ENCODE assay signal across 25 cellular contexts in genomic region chr7:153638821-153639435, GRCh38.
"Had no signal": no experiment of that assay in that cellular context is flagged by ENCODE, and none has a peak within 500 bp of the region (broad histone marks: within the 10 kb centered on the region; RNA-seq: fewer than 3 reads in every experiment).

No MANE protein-coding gene starts in this region.

- DNase-seq: activated CD4-positive, alpha-beta T cell treated with anti-CD3 and anti-CD28 coated beads for 4 hours; activated CD4-positive, alpha-beta T cell treated with anti-CD3 and anti-CD28 coated beads, Interleukin-2, amount 50 U/mL, for 4 hours; activated CD8-positive, alpha-beta memory T cell treated with anti-CD3 and anti-CD28 coated beads, Interleukin-2, amount 10 ng/mL, durations not matched to agents 7 days and 5 days; activated effector memory CD4-positive, alpha-beta T cell treated with anti-CD3 and anti-CD28 coated beads, Interleukin-2, amount 50 U/mL, for 16 hours; activated naive CD4-positive, alpha-beta T cell treated with Interleukin-2 at 50 U/mL for 16 hours; activated naive CD8-positive, alpha-beta T cell treated with anti-CD3 and anti-CD28 coated beads, Interleukin-2, amount 50 U/mL, for 24 hours; activated T-cell treated with anti-CD3 and anti-CD28 coated beads, Interleukin-2, amount 50 U/mL, for 24 hours; amniotic stem cell; MG63; MV-4-11; NCI-H1092 treated with DMSO at 0.1 percent for 48 hours; NCI-H1436; NCI-H1694 treated with DMSO at 0.1 percent for 48 hours; NCI-H2081; NCI-H510A treated with DMSO at 0.1 percent for 48 hours; NCI-H69; NK-92 treated with Interleukin-12 subunit alpha and Interleukin-12 subunit beta, amount 100 ng/mL, for 24 hours; OCI-M1; RPMI8226; SHP77 had no signal

- H3K27ac ChIP-seq: SJSA1 had no signal

- H3K27me3 ChIP-seq: MG63, SJSA1 had no signal

- H3K9me3 ChIP-seq: MG63 had no signal

- H3K4me3 ChIP-seq: MG63, SJSA1 had no signal

- ATAC-seq: activated CD4-positive, CD25-positive, alpha-beta regulatory T cell treated with anti-CD3 and anti-CD28 coated beads, Interleukin-2, amount 50 U/mL, for 24 hours; activated CD8-positive, alpha-beta memory T cell treated with anti-CD3 and anti-CD28 coated beads, Interleukin-2, amount 10 ng/mL, durations not matched to agents 7 days and 5 days; activated naive CD4-positive, alpha-beta T cell treated with anti-CD3 and anti-CD28 coated beads, Interleukin-2, amount 50 U/mL, for 72 hours; activated naive CD8-positive, alpha-beta T cell treated with anti-CD3 and anti-CD28 coated beads, Interleukin-2, amount 50 U/mL, for 24 hours; Panc1; SK-N-SH treated with all-trans-retinoic acid at 6 μM for 48 hours had no signal

- H3K36me3 ChIP-seq: MG63, SJSA1 had no signal

- H3K4me1 ChIP-seq: SJSA1 had no signal
